In genomic region chr2:134670955-134671354, GRCh38 we compare ENCODE assay signal across 10 cellular contexts. TPM values are rescaled to one million over a fixed set of nuclear protein-coding genes. Genes with fewer than 3 reads are reported as not detected.
DNase-seq lines count a peak whose midpoint lies in the region; ATAC-seq and TF ChIP-seq lines count a peak whose summit lies in the region.
"Had no signal": no experiment of that assay in that cellular context is flagged by ENCODE, and none has a peak within 500 bp of the region (broad histone marks: within the 10 kb centered on the region; RNA-seq: fewer than 3 reads in every experiment).

No MANE protein-coding gene starts in this region.

- H3K27me3 Mint-ChIP-seq in activated naive CD8-positive, alpha-beta T cell treated with anti-CD3 and anti-CD28 coated beads for 36 hours: peaks cover 60% of the 10 kb centered on the region
- H3K27me3 Mint-ChIP-seq in naive B cell: peaks cover 8 to 24% (median 18%) of the 10 kb centered on the region in 3 donors

- H3K9me3 Mint-ChIP-seq in activated naive CD8-positive, alpha-beta T cell treated with anti-CD3 and anti-CD28 coated beads for 36 hours: no peaks in the 10 kb centered on the region
- peaks cover 0 to 2% (median 0%) of the 10 kb centered on the region in 7 donors for H3K9me3 Mint-ChIP-seq in naive B cell
- H3K9me3 Mint-ChIP-seq: dendritic cell treated with granulocyte-macrophage colony-stimulating factor and Interleukin-4, amounts not matched to agents 40 ng/mL and 50 ng/mL, for 4 days had no signal

- no peak for TF ChIP-seq EP300 in Ishikawa (IDR thresholded peaks at IDR 0.05; ENCODE audit: borderline replicate concordance)

- no peak overlapping the region for H3K27ac Mint-ChIP-seq in activated naive CD8-positive, alpha-beta T cell treated with anti-CD3 and anti-CD28 coated beads for 36 hours
- peak overlapping the region in 3 of 6 donors; percentile 46 to 81 (median 66) for H3K27ac Mint-ChIP-seq in naive B cell
- H3K27ac Mint-ChIP-seq: dendritic cell treated with granulocyte-macrophage colony-stimulating factor and Interleukin-4, amounts not matched to agents 40 ng/mL and 50 ng/mL, for 4 days had no signal

- ATAC-seq in naive B cell (ENCODE audit: low read depth in 2 of 2): peak; percentile 37 to 55

- peaks cover 53% of the 10 kb centered on the region for H3K4me1 Mint-ChIP-seq in activated naive CD8-positive, alpha-beta T cell treated with anti-CD3 and anti-CD28 coated beads for 36 hours
- H3K4me1 Mint-ChIP-seq in naive B cell: peaks cover 28 to 37% (median 31%) of the 10 kb centered on the region in 3 donors

- H3K4me3 Mint-ChIP-seq in activated naive CD8-positive, alpha-beta T cell treated with anti-CD3 and anti-CD28 coated beads for 36 hours: peak overlapping the region; percentile 29
- H3K4me3 Mint-ChIP-seq in naive B cell: peak overlapping the region in 6 of 8 donors; percentile 30 to 90 (median 60)
- H3K4me3 Mint-ChIP-seq: dendritic cell treated with granulocyte-macrophage colony-stimulating factor and Interleukin-4, amounts not matched to agents 40 ng/mL and 50 ng/mL, for 4 days had no signal

- DNase-seq in COLO668 (lab: John Stamatoyannopoulos, UW; ENCODE audit: unreplicated experiment) (peak; percentile 47), naive B cell (no peak), MV-4-11 (lab: John Stamatoyannopoulos, UW) (no peak), COR-L47 (lab: John Stamatoyannopoulos, UW) (no peak), Kasumi-1 (lab: John Stamatoyannopoulos, UW) (no peak)
- DNase-seq in activated naive CD8-positive, alpha-beta T cell treated with anti-CD3 and anti-CD28 coated beads for 36 hours: no peak
- DNase-seq: head of caudate nucleus, NCI-H226 had no signal

- no peak for TF ChIP-seq RAD21 in Ishikawa (IDR thresholded peaks at IDR 0.05; ENCODE audit: low read depth)

- no peaks in the 10 kb centered on the region for H3K36me3 Mint-ChIP-seq in activated naive CD8-positive, alpha-beta T cell treated with anti-CD3 and anti-CD28 coated beads for 36 hours
- H3K36me3 Mint-ChIP-seq in naive B cell: no peaks in the 10 kb centered on the region

TF ChIP-seq in Ishikawa, 13 proteins besides CTCF, POLR2A, EP300 and RAD21:
- TF ChIP-seq TEAD4 (IDR thresholded peaks at IDR 0.05) (no peak), ZBTB7A (IDR thresholded peaks at IDR 0.05; ENCODE audit: low read depth) (no peak)
- TF ChIP-seq, protein P1, sequence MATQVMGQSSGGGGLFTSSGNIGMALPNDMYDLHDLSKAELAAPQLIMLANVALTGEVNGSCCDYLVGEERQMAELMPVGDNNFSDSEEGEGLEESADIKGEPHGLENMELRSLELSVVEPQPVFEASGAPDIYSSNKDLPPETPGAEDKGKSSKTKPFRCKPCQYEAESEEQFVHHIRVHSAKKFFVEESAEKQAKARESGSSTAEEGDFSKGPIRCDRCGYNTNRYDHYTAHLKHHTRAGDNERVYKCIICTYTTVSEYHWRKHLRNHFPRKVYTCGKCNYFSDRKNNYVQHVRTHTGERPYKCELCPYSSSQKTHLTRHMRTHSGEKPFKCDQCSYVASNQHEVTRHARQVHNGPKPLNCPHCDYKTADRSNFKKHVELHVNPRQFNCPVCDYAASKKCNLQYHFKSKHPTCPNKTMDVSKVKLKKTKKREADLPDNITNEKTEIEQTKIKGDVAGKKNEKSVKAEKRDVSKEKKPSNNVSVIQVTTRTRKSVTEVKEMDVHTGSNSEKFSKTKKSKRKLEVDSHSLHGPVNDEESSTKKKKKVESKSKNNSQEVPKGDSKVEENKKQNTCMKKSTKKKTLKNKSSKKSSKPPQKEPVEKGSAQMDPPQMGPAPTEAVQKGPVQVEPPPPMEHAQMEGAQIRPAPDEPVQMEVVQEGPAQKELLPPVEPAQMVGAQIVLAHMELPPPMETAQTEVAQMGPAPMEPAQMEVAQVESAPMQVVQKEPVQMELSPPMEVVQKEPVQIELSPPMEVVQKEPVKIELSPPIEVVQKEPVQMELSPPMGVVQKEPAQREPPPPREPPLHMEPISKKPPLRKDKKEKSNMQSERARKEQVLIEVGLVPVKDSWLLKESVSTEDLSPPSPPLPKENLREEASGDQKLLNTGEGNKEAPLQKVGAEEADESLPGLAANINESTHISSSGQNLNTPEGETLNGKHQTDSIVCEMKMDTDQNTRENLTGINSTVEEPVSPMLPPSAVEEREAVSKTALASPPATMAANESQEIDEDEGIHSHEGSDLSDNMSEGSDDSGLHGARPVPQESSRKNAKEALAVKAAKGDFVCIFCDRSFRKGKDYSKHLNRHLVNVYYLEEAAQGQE (IDR thresholded peaks at IDR 0.05; ENCODE audit: low read depth): peak; percentile 15; the same call in 1 of the 2 replicates

RNA-seq across cellular contexts. Expression of gene TMEM163, which starts 47.8 kb away (rescaled TPM):
- not detected for total RNA-seq in activated naive CD8-positive, alpha-beta T cell treated with anti-CD3 and anti-CD28 coated beads for 36 hours
- 1 to 10 TPM in 1 of 6 donors, under 1 TPM in 5; 0.33 to 1.0 (median 0.47) TPM for polyA plus RNA-seq in naive B cell (ENCODE audit: low read depth in 6 of 6)
